Comparison of ENCODE assay signal across 18 cellular contexts in the genomic region with DNA sequence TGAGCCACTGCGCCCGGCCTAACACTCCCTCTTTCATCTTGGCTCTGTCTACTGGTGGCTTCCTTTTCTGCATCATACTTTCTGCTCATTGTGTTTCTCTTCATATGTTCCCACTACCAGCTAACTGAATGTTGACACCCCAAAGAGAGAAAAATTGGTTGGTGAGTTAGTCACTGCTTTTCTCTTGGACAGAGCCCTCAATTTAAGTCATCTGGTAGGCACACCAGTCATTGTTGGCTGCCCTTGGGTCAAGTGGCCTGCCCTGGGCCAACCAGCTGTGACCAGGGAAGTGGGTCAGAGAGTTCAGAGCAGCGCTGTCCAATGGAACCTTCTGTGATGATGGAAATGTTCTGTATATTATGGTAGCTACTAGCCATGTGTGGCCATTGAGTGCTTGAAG. TPM values are rescaled to one million over a fixed set of nuclear protein-coding genes. Genes with fewer than 3 reads are reported as not detected.
A peak's percentile ranks its signal among the peaks of the same experiment; 100 is the strongest.
DNase-seq lines count a peak whose midpoint lies in the region; ATAC-seq and TF ChIP-seq lines count a peak whose summit lies in the region.
"Had no signal": no experiment of that assay in that cellular context is flagged by ENCODE, and none has a peak within 500 bp of the region (broad histone marks: within the 10 kb centered on the region; RNA-seq: fewer than 3 reads in every experiment).

No MANE protein-coding gene starts in this region.

- H3K27ac Mint-ChIP-seq in activated naive CD4-positive, alpha-beta T cell treated with anti-CD3 and anti-CD28 coated beads, Interleukin-2, amount 50 U/mL, for 24 hours: peak overlapping the region; percentile 13
- peak overlapping the region; percentile 72 for H3K27ac Mint-ChIP-seq in activated T-helper 17 cell treated with anti-CD3 and anti-CD28 coated beads, Interleukin-2, amount 50 U/mL, for 72 hours
- H3K27ac Mint-ChIP-seq in memory B cell: peak overlapping the region; percentile 73
- H3K27ac Mint-ChIP-seq: HFFc6 had no signal

- H3K4me1 ChIP-seq in gastrocnemius medialis (peaks cover 14 to 40% of the 10 kb centered on the region in 2 donors), mammary epithelial cell (ENCODE audit: insufficient read depth, low read length) (peaks cover 2% of the 10 kb centered on the region)

- no peaks in the 10 kb centered on the region for H3K36me3 ChIP-seq in gastrocnemius medialis
- H3K36me3 ChIP-seq in mammary epithelial cell (ENCODE audit: insufficient read depth, low read length): no peaks in the 10 kb centered on the region
- H3K36me3 ChIP-seq: BLaER1 had no signal

- H3K9me3 Mint-ChIP-seq in activated naive CD4-positive, alpha-beta T cell treated with anti-CD3 and anti-CD28 coated beads, Interleukin-2, amount 50 U/mL, for 24 hours: no peaks in the 10 kb centered on the region
- no peaks in the 10 kb centered on the region for H3K9me3 Mint-ChIP-seq in activated T-helper 17 cell treated with anti-CD3 and anti-CD28 coated beads, Interleukin-2, amount 50 U/mL, for 72 hours
- H3K9me3 Mint-ChIP-seq in memory B cell: no peaks in the 10 kb centered on the region
- H3K9me3 Mint-ChIP-seq: CD8-positive, alpha-beta memory T cell; HFFc6 had no signal

- in situ Hi-C loops in gastrocnemius medialis (cut with MboI; ENCODE audit: low sequenced_read_pairs in 4 of 4) (no loop called here), mammary epithelial cell (cut with MboI; ENCODE audit: low sequenced_read_pairs in 2 of 2) (no loop called here)

- H3K9me3 ChIP-seq in gastrocnemius medialis (no peaks in the 10 kb centered on the region), mammary epithelial cell (replicated peaks; ENCODE audit: insufficient read depth, low read length) (no peaks in the 10 kb centered on the region)
- H3K9me3 ChIP-seq: Caco-2 had no signal

- peaks cover 27% of the 10 kb centered on the region for H3K4me1 Mint-ChIP-seq in activated naive CD4-positive, alpha-beta T cell treated with anti-CD3 and anti-CD28 coated beads, Interleukin-2, amount 50 U/mL, for 24 hours
- peaks cover 5% of the 10 kb centered on the region for H3K4me1 Mint-ChIP-seq in activated T-helper 17 cell treated with anti-CD3 and anti-CD28 coated beads, Interleukin-2, amount 50 U/mL, for 72 hours
- peaks cover 13% of the 10 kb centered on the region for H3K4me1 Mint-ChIP-seq in memory B cell

- no peak overlapping the region for H3K9ac ChIP-seq in mammary epithelial cell (ENCODE audit: insufficient read depth, low read length)
- H3K9ac ChIP-seq: BLaER1 had no signal

- intact Hi-C loops in gastrocnemius medialis (cut with DNase I; ENCODE audit: low total_unique reads): no loop called here
- intact Hi-C loops in mammary epithelial cell (cut with micrococcal nuclease): no loop called here

- no peaks in the 10 kb centered on the region for H4K20me1 ChIP-seq in mammary epithelial cell (ENCODE audit: insufficient read depth, low read length)
- H4K20me1 ChIP-seq: BLaER1 had no signal

- no peak for TF ChIP-seq CTCF in gastrocnemius medialis (IDR thresholded peaks at IDR 0.05 in 4 of 5, conservative IDR thresholded peaks at IDR 0.05 in 1 of 5)
- TF ChIP-seq CTCF in mammary epithelial cell (conservative IDR thresholded peaks at IDR 0.05 in 1 of 2, IDR thresholded peaks at IDR 0.05 in 1 of 2; ENCODE audit: extremely low read depth in 1 of 2, insufficient read depth in 1 of 2, low read depth in 1 of 2, low read length in 2 of 2): no peak

- no peak overlapping the region for H2AFZ ChIP-seq in mammary epithelial cell (ENCODE audit: low read depth, low read length)

- CTCF ChIA-PET in mammary epithelial cell (lab: Charles Lee; ENCODE audit: low non-redundant PET): no interaction called here

- no peak for TF ChIP-seq POLR2A in gastrocnemius medialis (IDR thresholded peaks at IDR 0.05)

- no peaks in the 10 kb centered on the region for H3K79me2 ChIP-seq in mammary epithelial cell (ENCODE audit: insufficient read depth, low read length)

- no peaks in the 10 kb centered on the region for H3K27me3 ChIP-seq in gastrocnemius medialis
- no peaks in the 10 kb centered on the region for H3K27me3 ChIP-seq in mammary epithelial cell (ENCODE audit: insufficient read depth, low read length)
- H3K27me3 ChIP-seq: BLaER1 had no signal

- dilution Hi-C loops in mammary epithelial cell (cut with HindIII; ENCODE audit: low sequenced_read_pairs): no loop called here

- no peak for DNase-seq in activated naive CD4-positive, alpha-beta T cell treated with Interleukin-2 at 50 U/mL for 16 hours
- no peak for DNase-seq in memory B cell (ENCODE audit: low spot score in 2 of 2)
- DNase-seq in gastrocnemius medialis: no peak
- no peak for DNase-seq in SKM-1 (lab: John Stamatoyannopoulos, UW; ENCODE audit: unreplicated experiment)
- DNase-seq in mammary epithelial cell: no peak
- DNase-seq: AML-193; Caco-2; CD8-positive, alpha-beta memory T cell; DMS53; GF-D8; HCEC 1CT; HFFc6 had no signal

- 100% methylated on average over 3 of the region's 3 CpGs for WGBS in mammary epithelial cell (ENCODE audit: low coverage, missing lambda C conversion rate)

- peaks cover 5% of the 10 kb centered on the region for H3K36me3 Mint-ChIP-seq in activated naive CD4-positive, alpha-beta T cell treated with anti-CD3 and anti-CD28 coated beads, Interleukin-2, amount 50 U/mL, for 24 hours
- H3K36me3 Mint-ChIP-seq in activated T-helper 17 cell treated with anti-CD3 and anti-CD28 coated beads, Interleukin-2, amount 50 U/mL, for 72 hours (ENCODE audit: low read depth): no peaks in the 10 kb centered on the region
- peaks cover 11% of the 10 kb centered on the region for H3K36me3 Mint-ChIP-seq in memory B cell

- H3K27ac ChIP-seq in gastrocnemius medialis (peak overlapping the region in 3 of 4 donors; percentile 9 to 43 (median 13)), mammary epithelial cell (ENCODE audit: insufficient read depth, low read depth, low read length) (no peak overlapping the region)
- H3K27ac ChIP-seq: 22Rv1, BLaER1, HL-60 had no signal

- ATAC-seq in activated T-helper 17 cell treated with anti-CD3 and anti-CD28 coated beads, Interleukin-2, amount 50 U/mL, for 72 hours (replicated peaks): no peak
- no peak for ATAC-seq in memory B cell (ENCODE audit: low read depth)
- no peak for ATAC-seq in gastrocnemius medialis
- ATAC-seq in HG03108 (IDR thresholded peaks at IDR 0.05; ENCODE audit: unreplicated experiment): no peak

- H3K4me3 Mint-ChIP-seq in activated naive CD4-positive, alpha-beta T cell treated with anti-CD3 and anti-CD28 coated beads, Interleukin-2, amount 50 U/mL, for 24 hours: no peak overlapping the region
- no peak overlapping the region for H3K4me3 Mint-ChIP-seq in activated T-helper 17 cell treated with anti-CD3 and anti-CD28 coated beads, Interleukin-2, amount 50 U/mL, for 72 hours
- H3K4me3 Mint-ChIP-seq in memory B cell: no peak overlapping the region
- H3K4me3 Mint-ChIP-seq: CD8-positive, alpha-beta memory T cell; HFFc6 had no signal

- no peak overlapping the region for H3K4me3 ChIP-seq in gastrocnemius medialis
- H3K4me3 ChIP-seq in mammary epithelial cell (replicated peaks in 1 of 3; ENCODE audit: insufficient read depth in 1 of 3, low read depth in 2 of 3, low read length in 3 of 3): no peak overlapping the region
- H3K4me3 ChIP-seq: BLaER1 had no signal

- BruUV-seq in mammary epithelial cell (replicated peaks; lab: Mats Ljungman, UMichigan): no TSS peak

- H3K27me3 Mint-ChIP-seq in activated naive CD4-positive, alpha-beta T cell treated with anti-CD3 and anti-CD28 coated beads, Interleukin-2, amount 50 U/mL, for 24 hours: no peaks in the 10 kb centered on the region
- no peaks in the 10 kb centered on the region for H3K27me3 Mint-ChIP-seq in activated T-helper 17 cell treated with anti-CD3 and anti-CD28 coated beads, Interleukin-2, amount 50 U/mL, for 72 hours
- no peaks in the 10 kb centered on the region for H3K27me3 Mint-ChIP-seq in memory B cell
- H3K27me3 Mint-ChIP-seq: CD8-positive, alpha-beta memory T cell had no signal

- no peak overlapping the region for H3K4me2 ChIP-seq in mammary epithelial cell (ENCODE audit: insufficient read depth, low read depth, low read length)
- H3K4me2 ChIP-seq: BLaER1 had no signal

RNA-seq across cellular contexts. Expression of gene GRK5, which starts 52.0 kb away (rescaled TPM):
- total RNA-seq in activated T-helper 17 cell treated with anti-CD3 and anti-CD28 coated beads, Interleukin-2, amount 50 U/mL, for 72 hours: 10 to 100 TPM; 18.9 to 28.2 TPM
- total RNA-seq in gastrocnemius medialis (10 to 100 TPM in 1 of 4 donors, 1 to 10 TPM in 3; 6.2 to 12.5 (median 9.1) TPM), mammary epithelial cell (1 to 10 TPM; 1.2 to 6.9 TPM)
- 4.0 TPM for polyA plus RNA-seq in mammary epithelial cell
- polyA minus RNA-seq in mammary epithelial cell: 2.5 TPM

Comparison
In these comparisons a context has a peak if more than half of its experiments do, and no peak if none do; other contexts are left out.
1. H3K27ac Mint-ChIP-seq: peak in every context shown above with its lines; median percentile 73 in memory B cell; 72 in activated T-helper 17 cell treated with anti-CD3 and anti-CD28 coated beads, Interleukin-2, amount 50 U/mL, for 72 hours; 13 in activated naive CD4-positive, alpha-beta T cell treated with anti-CD3 and anti-CD28 coated beads, Interleukin-2, amount 50 U/mL, for 24 hours.